30 cellular contexts compared by ENCODE assay signal in the genomic region with DNA sequence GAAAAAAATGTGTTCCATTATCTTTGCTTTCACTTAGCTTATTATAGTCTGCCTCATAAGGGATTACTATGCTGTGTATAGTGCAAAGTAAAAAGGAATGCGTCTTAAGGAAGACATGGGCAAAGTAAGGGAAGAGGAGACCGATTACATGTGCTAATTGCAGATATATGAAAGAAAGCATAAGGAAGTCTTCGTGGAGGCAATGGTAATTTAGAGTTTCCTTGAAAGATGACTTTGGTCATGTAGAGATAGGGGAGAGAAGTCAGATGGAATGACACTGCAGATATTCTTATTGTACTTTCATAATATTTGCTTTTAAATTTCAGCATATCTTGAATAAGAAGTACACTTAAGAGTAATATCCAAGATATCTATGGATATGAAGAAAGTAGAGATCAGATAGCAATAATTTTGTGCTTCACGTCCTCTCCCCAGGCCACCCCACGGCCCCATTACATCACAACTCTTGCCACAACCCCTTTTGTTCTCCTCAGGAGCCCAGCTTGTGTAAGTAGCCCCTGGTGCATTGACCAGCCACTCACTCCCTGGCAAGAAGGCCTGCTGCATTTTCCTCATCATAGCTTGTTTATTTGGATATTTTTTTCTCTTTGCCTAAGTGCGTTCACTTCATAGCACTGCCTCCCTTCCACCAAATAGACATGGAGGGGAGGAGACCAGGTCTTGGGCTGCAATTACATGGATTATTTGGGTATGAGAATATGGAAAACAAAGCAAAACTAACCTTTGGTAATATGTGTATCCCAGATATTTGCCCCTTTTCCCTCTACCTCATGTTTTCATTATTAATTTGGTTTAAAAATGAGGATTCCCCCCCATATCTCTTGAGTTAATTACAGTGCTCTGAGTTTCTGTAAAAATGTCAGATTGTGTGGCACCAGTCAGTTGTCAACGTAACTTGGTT. TPM values are rescaled to one million over a fixed set of nuclear protein-coding genes. Genes with fewer than 3 reads are reported as not detected.
"Had no signal": no experiment of that assay in that cellular context is flagged by ENCODE, and none has a peak within 500 bp of the region (broad histone marks: within the 10 kb centered on the region; RNA-seq: fewer than 3 reads in every experiment).

No MANE protein-coding gene starts in this region.

- H3K9me3 Mint-ChIP-seq: activated T-helper 1 cell treated with anti-CD3 and anti-CD28 coated beads, Interleukin-12 subunit alpha, Interleukin-12 subunit beta, Interleukin-2, Interleukin-4 antibody, amounts not matched to agents 30 ng/mL and 10 ng/mL and 1 ng/mL, durations not matched to agents 14 hours and 24 hours and 36 hours had no signal

- H3K27ac Mint-ChIP-seq: activated CD8-positive, alpha-beta T cell treated with anti-CD3 and anti-CD28 coated beads, Interleukin-2, amount 10 ng/mL, durations not matched to agents 7 days and 5 days; activated naive CD4-positive, alpha-beta T cell treated with anti-CD3 and anti-CD28 coated beads, Interleukin-2, amount 50 U/mL, for 24 hours; activated naive CD8-positive, alpha-beta T cell treated with anti-CD3 and anti-CD28 coated beads, Interleukin-2, amount 50 U/mL, for 24 hours; activated T-helper 1 cell treated with anti-CD3 and anti-CD28 coated beads, Interleukin-12 subunit alpha, Interleukin-12 subunit beta, Interleukin-2, Interleukin-4 antibody, amounts not matched to agents 30 ng/mL and 10 ng/mL and 1 ng/mL, durations not matched to agents 14 hours and 24 hours and 36 hours; brain had no signal

- H3K27ac ChIP-seq: SJSA1 had no signal

- H3K4me1 Mint-ChIP-seq: brain had no signal

- H3K4me1 ChIP-seq: SJSA1 had no signal

- H3K36me3 ChIP-seq: MG63, SJSA1 had no signal

- H3K4me3 Mint-ChIP-seq: activated CD8-positive, alpha-beta T cell treated with anti-CD3 and anti-CD28 coated beads, Interleukin-2, amount 10 ng/mL, durations not matched to agents 7 days and 5 days; activated naive CD4-positive, alpha-beta T cell treated with anti-CD3 and anti-CD28 coated beads, Interleukin-2, amount 50 U/mL, for 24 hours; activated naive CD8-positive, alpha-beta T cell treated with anti-CD3 and anti-CD28 coated beads, Interleukin-2, amount 50 U/mL, for 24 hours; activated T-helper 1 cell treated with anti-CD3 and anti-CD28 coated beads, Interleukin-12 subunit alpha, Interleukin-12 subunit beta, Interleukin-2, Interleukin-4 antibody, amounts not matched to agents 30 ng/mL and 10 ng/mL and 1 ng/mL, durations not matched to agents 14 hours and 24 hours and 36 hours; brain had no signal

- ATAC-seq: activated CD4-positive, CD25-positive, alpha-beta regulatory T cell treated with anti-CD3 and anti-CD28 coated beads, Interleukin-2, amount 50 U/mL, for 24 hours; activated CD8-positive, alpha-beta T cell treated with anti-CD3 and anti-CD28 coated beads, Interleukin-2, amount 10 ng/mL, durations not matched to agents 7 days and 5 days; activated naive CD8-positive, alpha-beta T cell treated with anti-CD3 and anti-CD28 coated beads, Interleukin-2, amount 50 U/mL, for 24 hours; SK-N-SH treated with all-trans-retinoic acid at 6 μM for 48 hours had no signal

- DNase-seq: activated CD4-positive, alpha-beta T cell treated with anti-CD3 and anti-CD28 coated beads for 48 hours; activated CD4-positive, alpha-beta T cell treated with anti-CD3 and anti-CD28 coated beads, Interleukin-2, amount 50 U/mL, for 4 hours; activated CD8-positive, alpha-beta memory T cell treated with anti-CD3 and anti-CD28 coated beads, Interleukin-2, amount 50 U/mL, for 48 hours; activated CD8-positive, alpha-beta T cell treated with anti-CD3 and anti-CD28 coated beads, Interleukin-2, amount 10 ng/mL, durations not matched to agents 7 days and 5 days; activated effector memory CD4-positive, alpha-beta T cell treated with Interleukin-2 at 50 U/mL for 16 hours; activated naive CD4-positive, alpha-beta T cell; activated naive CD8-positive, alpha-beta T cell treated with anti-CD3 and anti-CD28 coated beads, Interleukin-2, amount 50 U/mL, for 24 hours; activated T-cell treated with anti-CD3 and anti-CD28 coated beads, Interleukin-2, amount 50 U/mL, for 1 hour; amygdala; MG63; MV-4-11; NCI-H1105; NCI-H1436; NCI-H1694 treated with DMSO at 0.1 percent for 48 hours; NCI-H2029 treated with DMSO at 0.1 percent for 48 hours; NCI-H345; NCI-H510A; NCI-H526 treated with DMSO at 0.1 percent for 48 hours; NCI-H82; NK-92 treated with Interleukin-12 subunit alpha and Interleukin-12 subunit beta, amount 100 ng/mL, for 24 hours; SHP77; SW 1271 had no signal

- H3K27me3 ChIP-seq: MG63, SJSA1 had no signal

- H3K9me3 ChIP-seq: MG63, SJSA1 had no signal

- H3K27me3 Mint-ChIP-seq: activated naive CD4-positive, alpha-beta T cell treated with anti-CD3 and anti-CD28 coated beads, Interleukin-2, amount 50 U/mL, for 24 hours; activated naive CD8-positive, alpha-beta T cell treated with anti-CD3 and anti-CD28 coated beads, Interleukin-2, amount 50 U/mL, for 24 hours; brain had no signal

- H3K4me3 ChIP-seq: MG63, SJSA1 had no signal

RNA-seq across cellular contexts. Expression of a gene that starts 30.7 kb away (rescaled TPM):
- total RNA-seq: activated CD8-positive, alpha-beta T cell treated with anti-CD3 and anti-CD28 coated beads, Interleukin-2, amount 10 ng/mL, durations not matched to agents 7 days and 5 days; activated T-helper 1 cell treated with anti-CD3 and anti-CD28 coated beads, Interleukin-12 subunit alpha, Interleukin-12 subunit beta, Interleukin-2, Interleukin-4 antibody, amounts not matched to agents 30 ng/mL and 10 ng/mL and 1 ng/mL, durations not matched to agents 14 hours and 24 hours and 36 hours; astrocyte; T-helper 1 cell treated with Interleukin-12 subunit alpha and Interleukin-12 subunit beta and Interleukin-4 antibody, amounts not matched to agents 30 ng/mL and 1 ng/mL, for 36 hours had no signal
